8 cellular contexts compared by ENCODE assay signal in genomic region chr22:25027959-25028840, GRCh38.
DNase-seq lines count a peak whose midpoint lies in the region; ATAC-seq and TF ChIP-seq lines count a peak whose summit lies in the region.

No MANE protein-coding gene starts in this region.

- peak overlapping the region in 1 of 2 donors; percentile 60 for H3K9ac ChIP-seq in mucosa of rectum (ENCODE audit: low read depth in 1 of 2, low read length in 2 of 2)

- DNase-seq in D341Med (ENCODE audit: low spot score): peak; percentile 77
- DNase-seq in caudate nucleus (lab: John Stamatoyannopoulos, UW): peak in 3 of 61 donors; percentile 19 to 33 (median 20)
- DNase-seq in NCI-H446 treated with DMSO at 0.1 percent for 48 hours (lab: John Stamatoyannopoulos, UW): no peak
- DNase-seq in activated effector memory CD4-positive, alpha-beta T cell treated with anti-CD3 and anti-CD28 coated beads, Interleukin-2, amount 50 U/mL, for 16 hours: no peak
- DNase-seq in NCI-H1694 treated with DMSO at 0.1 percent for 48 hours (lab: John Stamatoyannopoulos, UW): no peak

- peak; percentile 27; the same call in 1 of the 2 replicates for TF ChIP-seq CTCF in LNCAP (IDR thresholded peaks at IDR 0.05)

- no peaks in the 10 kb centered on the region for H3K9me3 ChIP-seq in mucosa of rectum (ENCODE audit: control insufficient read depth in 2 of 2, low read length in 2 of 2)

- H3K36me3 ChIP-seq in mucosa of rectum (ENCODE audit: control insufficient read depth in 2 of 2, insufficient read depth in 2 of 2, low read length in 2 of 2): peaks cover 3 to 7% of the 10 kb centered on the region in 2 donors

- peak overlapping the region; percentile 48 for H3K27ac ChIP-seq in caudate nucleus (ENCODE audit: low read depth, low read length)
- peak overlapping the region; percentile 89 to 91 for H3K27ac ChIP-seq in mucosa of rectum (ENCODE audit: low read depth in 2 of 2, low read length in 2 of 2)

- no peak overlapping the region for H3K4me3 ChIP-seq in mucosa of rectum (ENCODE audit: low read length in 2 of 2)

- ATAC-seq in HG02642 (IDR thresholded peaks at IDR 0.05; ENCODE audit: poor library complexity, unreplicated experiment): no peak

- no peaks in the 10 kb centered on the region for H3K27me3 ChIP-seq in mucosa of rectum (ENCODE audit: control insufficient read depth in 2 of 2, insufficient read depth in 2 of 2, low read length in 2 of 2)

- peaks cover 16 to 53% of the 10 kb centered on the region in 2 donors for H3K4me1 ChIP-seq in mucosa of rectum (ENCODE audit: control insufficient read depth in 2 of 2, insufficient read depth in 2 of 2, low read length in 2 of 2)
